ENCODE assay signal across 26 cellular contexts in genomic region chr1:15895233-15895632, GRCh38.
"Had no signal": no experiment of that assay in that cellular context is flagged by ENCODE, and none has a peak within 500 bp of the region (broad histone marks: within the 10 kb centered on the region; RNA-seq: fewer than 3 reads in every experiment).

No MANE protein-coding gene starts in this region.

- H3K4me2 ChIP-seq: neural progenitor cell had no signal

- H3K4me3 ChIP-seq: body of pancreas, dorsolateral prefrontal cortex, heart left ventricle, mucosa of descending colon, neural progenitor cell, transverse colon had no signal

- H3K27me3 ChIP-seq: body of pancreas, dorsolateral prefrontal cortex, heart left ventricle, neural progenitor cell, transverse colon had no signal

- H2AFZ ChIP-seq: neural progenitor cell had no signal

- DNase-seq: activated CD4-positive, alpha-beta T cell treated with anti-CD3 and anti-CD28 coated beads for 36 hours; activated CD4-positive, alpha-beta T cell treated with anti-CD3 and anti-CD28 coated beads, Interleukin-2, amount 50 U/mL, for 48 hours; activated gamma-delta T cell; activated naive CD8-positive, alpha-beta T cell treated with anti-CD3 and anti-CD28 coated beads, Interleukin-2, amount 10 ng/mL, durations not matched to agents 7 days and 5 days; activated T-cell treated with anti-CD3 and anti-CD28 coated beads, Interleukin-2, amount 50 U/mL, for 4 hours; amygdala; body of pancreas; central memory CD4-positive, alpha-beta T cell; dorsolateral prefrontal cortex; endodermal cell; heart left ventricle; immature natural killer cell; kidney glomerular epithelial cell; left ventricle myocardium superior; mucosa of descending colon; naive B cell; stimulated activated CD4-positive, alpha-beta T cell treated with anti-CD3 and anti-CD28 coated beads, Interleukin-12 subunit alpha, Interleukin-12 subunit beta, amount 100 ng/mL, for 4 hours; stimulated activated CD4-positive, alpha-beta T cell treated with anti-CD3 and anti-CD28 coated beads, Interleukin-1b, Interleukin-23, amount 100 ng/mL, for 48 hours; stimulated activated CD8-positive, alpha-beta memory T cell treated with anti-CD3 and anti-CD28 coated beads, Interleukin-4, amount 100 ng/mL, for 48 hours; stimulated activated naive CD4-positive, alpha-beta T cell treated with Interleukin-2 at 50 U/mL for 16 hours; T-helper 2 cell; transverse colon; WERI-Rb-1 had no signal

- ATAC-seq: activated CD4-positive, alpha-beta T cell treated with anti-CD3 and anti-CD28 coated beads for 36 hours; activated T-cell treated with anti-CD3 and anti-CD28 coated beads, Interleukin-2, amount 50 U/mL, for 4 hours; body of pancreas; left ventricle myocardium superior; mucosa of descending colon had no signal

- H3K4me3 Mint-ChIP-seq: activated CD4-positive, alpha-beta T cell treated with anti-CD3 and anti-CD28 coated beads for 36 hours; activated naive CD8-positive, alpha-beta T cell treated with anti-CD3 and anti-CD28 coated beads, Interleukin-2, amount 10 ng/mL, durations not matched to agents 7 days and 5 days; activated T-cell treated with anti-CD3 and anti-CD28 coated beads, Interleukin-2, amount 50 U/mL, for 4 hours; endodermal cell; immature natural killer cell; neural progenitor cell had no signal

- H3K9me3 ChIP-seq: body of pancreas, heart left ventricle, mucosa of descending colon, transverse colon had no signal

- H3K27me3 Mint-ChIP-seq: activated CD4-positive, alpha-beta T cell treated with anti-CD3 and anti-CD28 coated beads for 36 hours; activated naive CD8-positive, alpha-beta T cell treated with anti-CD3 and anti-CD28 coated beads, Interleukin-2, amount 10 ng/mL, durations not matched to agents 7 days and 5 days; naive B cell; progenitor cell of endocrine pancreas had no signal

- H3K36me3 ChIP-seq: neural progenitor cell, transverse colon had no signal

- H3K4me1 ChIP-seq: neural progenitor cell had no signal

- H3K27ac Mint-ChIP-seq: activated CD4-positive, alpha-beta T cell treated with anti-CD3 and anti-CD28 coated beads for 36 hours; activated naive CD8-positive, alpha-beta T cell treated with anti-CD3 and anti-CD28 coated beads, Interleukin-2, amount 10 ng/mL, durations not matched to agents 7 days and 5 days; endodermal cell; neural progenitor cell; progenitor cell of endocrine pancreas had no signal

- H3K27ac ChIP-seq: body of pancreas, epithelial cell of prostate, neural progenitor cell, WERI-Rb-1 had no signal

- H3K9me3 Mint-ChIP-seq: activated naive CD8-positive, alpha-beta T cell treated with anti-CD3 and anti-CD28 coated beads, Interleukin-2, amount 10 ng/mL, durations not matched to agents 7 days and 5 days; activated T-cell treated with anti-CD3 and anti-CD28 coated beads, Interleukin-2, amount 50 U/mL, for 4 hours; endodermal cell; immature natural killer cell; naive B cell; neural progenitor cell had no signal

- H3K9ac ChIP-seq: neural progenitor cell had no signal
